14 cellular contexts compared by ENCODE assay signal in genomic region chr7:132603241-132603789, GRCh38. TPM values are rescaled to one million over a fixed set of nuclear protein-coding genes. Genes with fewer than 3 reads are reported as not detected.
DNase-seq lines count a peak whose midpoint lies in the region; ATAC-seq and TF ChIP-seq lines count a peak whose summit lies in the region.
"Had no signal": no experiment of that assay in that cellular context is flagged by ENCODE, and none has a peak within 500 bp of the region (broad histone marks: within the 10 kb centered on the region; RNA-seq: fewer than 3 reads in every experiment).

No MANE protein-coding gene starts in this region.

- ATAC-seq in GM19395 (IDR thresholded peaks at IDR 0.05; ENCODE audit: unreplicated experiment): no peak
- ATAC-seq: K562 had no signal

- no peak overlapping the region for H2BK15ac ChIP-seq in mesenchymal stem cell (ENCODE audit: low read depth, poor library complexity, severe bottlenecking)

- no peak overlapping the region for H3K4ac ChIP-seq in mesenchymal stem cell (ENCODE audit: low read depth in 1 of 2, low read length in 2 of 2)

- peaks cover 4 to 52% of the 10 kb centered on the region in 2 experiments for H3K27me3 ChIP-seq in mesenchymal stem cell (ENCODE audit: control insufficient read depth in 1 of 2, insufficient read depth in 1 of 2, low read length in 2 of 2)
- no peaks in the 10 kb centered on the region for H3K27me3 ChIP-seq in vagina
- peaks cover 18% of the 10 kb centered on the region for H3K27me3 ChIP-seq in transverse colon
- H3K27me3 ChIP-seq: BLaER1 had no signal

- H3K4me3 ChIP-seq in mesenchymal stem cell (ENCODE audit: insufficient read depth in 1 of 2, low read depth in 1 of 2, low read length in 2 of 2) (no peak overlapping the region), vagina (no peak overlapping the region), transverse colon (no peak overlapping the region)
- H3K4me3 ChIP-seq: BLaER1, K562 had no signal

- H2BK120ac ChIP-seq in mesenchymal stem cell (ENCODE audit: low read depth, low read length): no peak overlapping the region

- H4K91ac ChIP-seq in mesenchymal stem cell (ENCODE audit: low read length): no peak overlapping the region

- TF ChIP-seq EP300 in transverse colon (IDR thresholded peaks at IDR 0.05; ENCODE audit: low read depth): no peak

- H3K9me3 ChIP-seq in mesenchymal stem cell (ENCODE audit: control insufficient read depth, low read length) (no peaks in the 10 kb centered on the region), vagina (no peaks in the 10 kb centered on the region), transverse colon (no peaks in the 10 kb centered on the region)
- H3K9me3 ChIP-seq: BLaER1 had no signal

- no peak overlapping the region for H2AK5ac ChIP-seq in mesenchymal stem cell (ENCODE audit: low read length, severe bottlenecking)

- no peak overlapping the region for H2AFZ ChIP-seq in mesenchymal stem cell (ENCODE audit: low read depth, low read length)

- H2BK5ac ChIP-seq in mesenchymal stem cell (ENCODE audit: low read depth, low read length, poor library complexity, severe bottlenecking): no peak overlapping the region

- H3K36me3 ChIP-seq in mesenchymal stem cell (ENCODE audit: control insufficient read depth in 1 of 2, insufficient read depth in 2 of 2, low read depth in 1 of 2, low read length in 2 of 2) (no peaks in the 10 kb centered on the region), vagina (no peaks in the 10 kb centered on the region), transverse colon (no peaks in the 10 kb centered on the region)
- H3K36me3 ChIP-seq: BLaER1 had no signal

- H3K18ac ChIP-seq in mesenchymal stem cell (ENCODE audit: low read depth in 1 of 2, low read length in 2 of 2): no peak overlapping the region

- in situ Hi-C loops in transverse colon (cut with MboI; ENCODE audit: low pct_ligation_motif_present in 1 of 4, low pct_unique_long_range_greater_than_20kb in 1 of 4, low sequenced_read_pairs in 3 of 4): no loop called here

- H4K8ac ChIP-seq in mesenchymal stem cell (ENCODE audit: low read length): no peak overlapping the region

- H3K79me1 ChIP-seq in mesenchymal stem cell (replicated peaks; ENCODE audit: low read length, poor library complexity, severe bottlenecking): no peaks in the 10 kb centered on the region

- H3K9ac ChIP-seq in mesenchymal stem cell (ENCODE audit: low read length): no peak overlapping the region
- H3K9ac ChIP-seq: BLaER1 had no signal

- TF ChIP-seq POLR2A in vagina (IDR thresholded peaks at IDR 0.05) (no peak), transverse colon (IDR thresholded peaks at IDR 0.05) (no peak)

- no peak overlapping the region for H3K23ac ChIP-seq in mesenchymal stem cell (ENCODE audit: low read length in 2 of 2)

- no peaks in the 10 kb centered on the region for H3K4me1 ChIP-seq in mesenchymal stem cell (ENCODE audit: control insufficient read depth, insufficient read depth, low read depth, low read length)
- H3K4me1 ChIP-seq in vagina: no peaks in the 10 kb centered on the region
- H3K4me1 ChIP-seq in transverse colon: no peaks in the 10 kb centered on the region
- H3K4me1 ChIP-seq: BLaER1 had no signal

- TF ChIP-seq CTCF in vagina (IDR thresholded peaks at IDR 0.05) (no peak), transverse colon (IDR thresholded peaks at IDR 0.05) (no peak)

- no peak overlapping the region for H2BK12ac ChIP-seq in mesenchymal stem cell (ENCODE audit: low read length in 2 of 2)

- WGBS in mesenchymal stem cell: 36% methylated on average over 5 of the region's 6 CpGs
- 59 to 73% methylated on average over 4 to 6 of the region's 6 CpGs for WGBS in transverse colon (ENCODE audit: low coverage in 1 of 2), 2 donors

- DNase-seq in ELF-1 (ENCODE audit: low read depth, low spot score) (peak; percentile 19), NCI-H82 treated with DMSO at 0.1 percent for 48 hours (lab: John Stamatoyannopoulos, UW; ENCODE audit: unreplicated experiment) (peak; percentile 71), mesenchymal stem cell (no peak), vagina (ENCODE audit: extremely low spot score in 2 of 2) (peak; percentile 37 to 52), transverse colon (no peak), HPDE6-E6E7 (ENCODE audit: extremely low spot score) (no peak)
- DNase-seq: 8988T; AML-193; CD8-positive, alpha-beta memory T cell; HCEC 1CT; HFFc6 had no signal

- intact Hi-C loops in vagina (cut with DNase I) (no loop called here), transverse colon (cut with DNase I; ENCODE audit: low total_unique reads) (no loop called here)

- no peak overlapping the region for H3K27ac ChIP-seq in mesenchymal stem cell (ENCODE audit: low read length, poor library complexity, severe bottlenecking)
- no peak overlapping the region for H3K27ac ChIP-seq in vagina
- no peak overlapping the region for H3K27ac ChIP-seq in transverse colon
- H3K27ac ChIP-seq: BLaER1 had no signal

- peak overlapping the region; percentile 8 for H3K4me2 ChIP-seq in mesenchymal stem cell (ENCODE audit: low read length, poor library complexity, severe bottlenecking)
- H3K4me2 ChIP-seq: BLaER1 had no signal

- H3K14ac ChIP-seq in mesenchymal stem cell (ENCODE audit: low read length in 2 of 2): no peak overlapping the region

RNA-seq across cellular contexts. Expression of gene PLXNA4, which starts 27.0 kb away (rescaled TPM):
- 0.06 TPM for polyA plus RNA-seq in mesenchymal stem cell (2013, experiment 1 of 2)
- polyA plus RNA-seq in mesenchymal stem cell (2013, experiment 2 of 2): 0.07 TPM
- total RNA-seq in vagina (14.0 TPM), transverse colon (1 to 10 TPM; 1.1 to 2.8 (median 1.4) TPM)
- polyA plus RNA-seq: K562 had no signal

Comparison
In these comparisons a context has a peak if more than half of its experiments do, and no peak if none do; other contexts are left out.
1. DNase-seq: peak in ELF-1 (single experiment), NCI-H82 treated with DMSO at 0.1 percent for 48 hours (single experiment) and vagina (2 of 2); none in mesenchymal stem cell (single experiment), transverse colon (single experiment) and HPDE6-E6E7 (single experiment).